8 cellular contexts compared by ENCODE assay signal in genomic region chr2:83994767-83995166, GRCh38.
"Had no signal": no experiment of that assay in that cellular context is flagged by ENCODE, and none has a peak within 500 bp of the region (broad histone marks: within the 10 kb centered on the region; RNA-seq: fewer than 3 reads in every experiment).

No MANE protein-coding gene starts in this region.

- H3K4me3 ChIP-seq: GM12878 had no signal

- DNase-seq: GDM1, GF-D8 had no signal

- FAIRE-seq: G401.6, GM12878, GM12891, GM12892, GM18507, GM19239 had no signal

- ATAC-seq: GM12878 had no signal
